Comparison of ENCODE assay signal across 5 cellular contexts in genomic region chr2:230698753-230699152, GRCh38. TPM values are rescaled to one million over a fixed set of nuclear protein-coding genes. Genes with fewer than 3 reads are reported as not detected.
A peak's percentile ranks its signal among the peaks of the same experiment; 100 is the strongest.
DNase-seq lines count a peak whose midpoint lies in the region; TF ChIP-seq lines count a peak whose summit lies in the region.
"Not testable (repeated sequence)": the region's sequence is repeated elsewhere in the genome, so short reads cannot be mapped to it uniquely, and the experiment has no call there.

No MANE protein-coding gene starts in this region.

- not testable (repeated sequence) for TF ChIP-seq CTCF in right atrium auricular region (IDR thresholded peaks at IDR 0.05)

- H3K36me3 Mint-ChIP-seq in dendritic cell treated with granulocyte-macrophage colony-stimulating factor and Interleukin-4, amounts not matched to agents 40 ng/mL and 50 ng/mL, for 4 days (ENCODE audit: low read depth), result not testable (repeated sequence)

- H3K4me1 Mint-ChIP-seq in dendritic cell treated with granulocyte-macrophage colony-stimulating factor and Interleukin-4, amounts not matched to agents 40 ng/mL and 50 ng/mL, for 4 days (ENCODE audit: low read depth), result peaks cover 23% of the 10 kb centered on the region

- H3K27me3 Mint-ChIP-seq in dendritic cell treated with granulocyte-macrophage colony-stimulating factor and Interleukin-4, amounts not matched to agents 40 ng/mL and 50 ng/mL, for 4 days, result not testable (repeated sequence)

- not testable (repeated sequence) for H3K27me3 ChIP-seq in right atrium auricular region

- peaks cover 11% of the 10 kb centered on the region for H3K9me3 Mint-ChIP-seq in dendritic cell treated with granulocyte-macrophage colony-stimulating factor and Interleukin-4, amounts not matched to agents 40 ng/mL and 50 ng/mL, for 4 days

- H3K4me1 ChIP-seq in right atrium auricular region, result not testable (repeated sequence)

- intact Hi-C loops in dendritic cell treated with granulocyte-macrophage colony-stimulating factor and Interleukin-4, amounts not matched to agents 40 ng/mL and 50 ng/mL, for 4 days (cut with micrococcal nuclease), result not testable (repeated sequence)

- not testable (repeated sequence) for H3K9ac ChIP-seq in SK-N-MC (ENCODE audit: insufficient read length)

- not testable (repeated sequence) for DNase-seq in SK-N-MC (ENCODE audit: low read depth, low spot score)
- peak; percentile 18 for DNase-seq in activated CD8-positive, alpha-beta memory T cell treated with anti-CD3 and anti-CD28 coated beads, Interleukin-2, amount 50 U/mL, for 48 hours
- peak; percentile 42 for DNase-seq in right atrium auricular region (ENCODE audit: low spot score)
- peak; percentile 69 for DNase-seq in mesenteric fat pad (ENCODE audit: low spot score)

- H3K36me3 ChIP-seq in SK-N-MC (ENCODE audit: insufficient read depth, low read length); right atrium auricular region: not testable (repeated sequence)

- not testable (repeated sequence) for H3K9me3 ChIP-seq in SK-N-MC (ENCODE audit: low read depth, low read length)
- peaks cover 0 to 12% of the 10 kb centered on the region in 2 donors for H3K9me3 ChIP-seq in right atrium auricular region

- peak overlapping the region; percentile 43 for H3K27ac Mint-ChIP-seq in dendritic cell treated with granulocyte-macrophage colony-stimulating factor and Interleukin-4, amounts not matched to agents 40 ng/mL and 50 ng/mL, for 4 days

- peak overlapping the region; percentile 78; the same call in 1 of the 2 replicates for H3K27ac ChIP-seq in SK-N-MC
- H3K27ac ChIP-seq in right atrium auricular region, result not testable (repeated sequence)

- H3K4me3 ChIP-seq in SK-N-MC, right atrium auricular region: not testable (repeated sequence)

- not testable (repeated sequence) for H3K4me3 Mint-ChIP-seq in dendritic cell treated with granulocyte-macrophage colony-stimulating factor and Interleukin-4, amounts not matched to agents 40 ng/mL and 50 ng/mL, for 4 days

RNA-seq across cellular contexts. Expression of gene CAB39, which starts 13.9 kb away (rescaled TPM):
- total RNA-seq in right atrium auricular region (10 to 100 TPM; 66.1 to 81.5 TPM), mesenteric fat pad (94.0 TPM)
